Comparison of ENCODE assay signal across 1 cellular context in genomic region chr22:49084203-49084602, GRCh38.
TF ChIP-seq lines count a peak whose summit lies in the region.

No MANE protein-coding gene starts in this region.

TF ChIP-seq in GM23338, 12 proteins besides CTCF, POLR2A, EP300 and RAD21 (continued from another document):
- no peak for TF ChIP-seq ETS1 (IDR thresholded peaks at IDR 0.05)
- TF ChIP-seq ZNF462 (CRISPR knock-in tag; IDR thresholded peaks at IDR 0.05): no peak
- no peak for TF ChIP-seq ZNF114 (CRISPR knock-in tag; IDR thresholded peaks at IDR 0.05)
- TF ChIP-seq STAT1 (IDR thresholded peaks at IDR 0.05; ENCODE audit: unreplicated experiment): no peak
